19 cellular contexts compared by ENCODE assay signal in the genomic region with DNA sequence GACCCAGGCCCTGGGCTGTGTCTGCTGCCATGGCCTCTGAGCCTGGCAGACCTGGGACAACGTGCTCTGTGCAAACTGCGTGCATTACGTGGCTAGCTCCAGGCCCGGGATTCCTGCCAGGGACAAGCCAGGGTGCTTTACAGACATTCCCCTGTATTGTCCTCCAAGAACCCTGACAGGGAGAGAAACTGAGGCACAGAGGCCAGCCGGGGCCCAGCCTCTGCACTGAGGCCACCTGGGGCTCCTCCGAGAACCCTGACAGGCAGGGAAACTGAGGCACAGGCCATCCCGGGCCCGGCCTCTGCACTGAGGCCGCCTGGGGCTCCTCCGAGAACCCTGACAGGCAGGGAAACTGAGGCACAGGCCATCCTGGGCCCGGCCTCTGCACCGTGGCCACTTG.
"Had no signal": no experiment of that assay in that cellular context is flagged by ENCODE, and none has a peak within 500 bp of the region (broad histone marks: within the 10 kb centered on the region; RNA-seq: fewer than 3 reads in every experiment).

No MANE protein-coding gene starts in this region.

- DNase-seq: activated CD4-positive, alpha-beta T cell treated with anti-CD3 and anti-CD28 coated beads, Interleukin-2, amount 10 ng/mL, durations not matched to agents 24 days and 14 days; activated CD4-positive, CD25-positive, alpha-beta regulatory T cell; activated CD8-positive, alpha-beta T cell treated with anti-CD3 and anti-CD28 coated beads, Interleukin-2, amount 10 ng/mL, durations not matched to agents 7 days and 5 days; activated T-cell treated with anti-CD3 and anti-CD28 coated beads for 4 hours; caudate nucleus; effector CD8-positive, alpha-beta T cell; foreskin fibroblast; hypothalamus; midbrain; naive B cell; right cardiac atrium had no signal

- H3K27ac ChIP-seq: coronary artery, neutrophil, uterus had no signal

- H3K27ac Mint-ChIP-seq: activated CD4-positive, alpha-beta T cell treated with anti-CD3 and anti-CD28 coated beads, Interleukin-2, amount 10 ng/mL, durations not matched to agents 24 days and 14 days; activated CD8-positive, alpha-beta T cell treated with anti-CD3 and anti-CD28 coated beads, Interleukin-2, amount 10 ng/mL, durations not matched to agents 7 days and 5 days; activated naive CD4-positive, alpha-beta T cell treated with anti-CD3 and anti-CD28 coated beads, Interleukin-2, amount 50 U/mL, for 72 hours; activated T-helper 2 cell treated with anti-CD3 and anti-CD28 coated beads, Interferon-gamma antibody, Interleukin-2, Interleukin-4, amounts not matched to agents 10 μg/mL and 5 μg/mL and 100 μg/mL, durations not matched to agents 14 hours and 24 hours and 36 hours; naive B cell; progenitor cell of endocrine pancreas; T-helper 2 cell treated with Interferon-gamma antibody and Interleukin-4, amounts not matched to agents 5 μg/mL and 100 μg/mL, for 36 hours had no signal

- H3K36me3 ChIP-seq: neutrophil, uterus had no signal

- H3K36me3 Mint-ChIP-seq: naive B cell had no signal

- H3K9me3 ChIP-seq: neutrophil, uterus had no signal

- H3K9me3 Mint-ChIP-seq: activated CD4-positive, alpha-beta T cell treated with anti-CD3 and anti-CD28 coated beads, Interleukin-2, amount 10 ng/mL, durations not matched to agents 24 days and 14 days; activated T-helper 2 cell treated with anti-CD3 and anti-CD28 coated beads, Interferon-gamma antibody, Interleukin-2, Interleukin-4, amounts not matched to agents 10 μg/mL and 5 μg/mL and 100 μg/mL, durations not matched to agents 14 hours and 24 hours and 36 hours; T-helper 2 cell treated with Interferon-gamma antibody and Interleukin-4, amounts not matched to agents 5 μg/mL and 100 μg/mL, for 36 hours had no signal

- ATAC-seq: activated CD8-positive, alpha-beta T cell treated with anti-CD3 and anti-CD28 coated beads, Interleukin-2, amount 10 ng/mL, durations not matched to agents 7 days and 5 days; activated naive CD4-positive, alpha-beta T cell treated with anti-CD3 and anti-CD28 coated beads, Interleukin-2, amount 50 U/mL, for 72 hours had no signal

- H3K4me3 ChIP-seq: coronary artery, lung, uterus had no signal

- H3K4me3 Mint-ChIP-seq: activated CD4-positive, alpha-beta T cell treated with anti-CD3 and anti-CD28 coated beads, Interleukin-2, amount 10 ng/mL, durations not matched to agents 24 days and 14 days; activated CD8-positive, alpha-beta T cell treated with anti-CD3 and anti-CD28 coated beads, Interleukin-2, amount 10 ng/mL, durations not matched to agents 7 days and 5 days; naive B cell; T-helper 2 cell treated with Interferon-gamma antibody and Interleukin-4, amounts not matched to agents 5 μg/mL and 100 μg/mL, for 36 hours had no signal

- H3K4me1 Mint-ChIP-seq: activated CD4-positive, alpha-beta T cell treated with anti-CD3 and anti-CD28 coated beads, Interleukin-2, amount 10 ng/mL, durations not matched to agents 24 days and 14 days; naive B cell had no signal
